ENCODE assay signal across 1 cellular context in genomic region chr13:110705826-110706569, GRCh38.
TF ChIP-seq lines count a peak whose summit lies in the region.

A gene with protein sequence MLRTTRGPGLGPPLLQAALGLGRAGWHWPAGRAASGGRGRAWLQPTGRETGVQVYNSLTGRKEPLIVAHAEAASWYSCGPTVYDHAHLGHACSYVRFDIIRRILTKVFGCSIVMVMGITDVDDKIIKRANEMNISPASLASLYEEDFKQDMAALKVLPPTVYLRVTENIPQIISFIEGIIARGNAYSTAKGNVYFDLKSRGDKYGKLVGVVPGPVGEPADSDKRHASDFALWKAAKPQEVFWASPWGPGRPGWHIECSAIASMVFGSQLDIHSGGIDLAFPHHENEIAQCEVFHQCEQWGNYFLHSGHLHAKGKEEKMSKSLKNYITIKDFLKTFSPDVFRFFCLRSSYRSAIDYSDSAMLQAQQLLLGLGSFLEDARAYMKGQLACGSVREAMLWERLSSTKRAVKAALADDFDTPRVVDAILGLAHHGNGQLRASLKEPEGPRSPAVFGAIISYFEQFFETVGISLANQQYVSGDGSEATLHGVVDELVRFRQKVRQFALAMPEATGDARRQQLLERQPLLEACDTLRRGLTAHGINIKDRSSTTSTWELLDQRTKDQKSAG (minus strand): TSS chr13:110706116. CDS start chr13:110706093, 23 bp downstream.

TF ChIP-seq in WTC11, 78 proteins besides CTCF, POLR2A, EP300 and RAD21 (continued from another document):
- TF ChIP-seq, protein P1, sequence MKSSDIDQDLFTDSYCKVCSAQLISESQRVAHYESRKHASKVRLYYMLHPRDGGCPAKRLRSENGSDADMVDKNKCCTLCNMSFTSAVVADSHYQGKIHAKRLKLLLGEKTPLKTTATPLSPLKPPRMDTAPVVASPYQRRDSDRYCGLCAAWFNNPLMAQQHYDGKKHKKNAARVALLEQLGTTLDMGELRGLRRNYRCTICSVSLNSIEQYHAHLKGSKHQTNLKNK (CRISPR knock-in tag; IDR thresholded peaks at IDR 0.05) = no peak
- TF ChIP-seq RORB (CRISPR knock-in tag; IDR thresholded peaks at IDR 0.05) (no peak), CREM (CRISPR knock-in tag; IDR thresholded peaks at IDR 0.05) (no peak), FOXP1 (CRISPR knock-in tag; IDR thresholded peaks at IDR 0.05; ENCODE audit: borderline replicate concordance) (peak; percentile 82), MLX (CRISPR knock-in tag; IDR thresholded peaks at IDR 0.05) (no peak), ATF1 (CRISPR knock-in tag; IDR thresholded peaks at IDR 0.05) (no peak), ZNF232 (CRISPR knock-in tag; IDR thresholded peaks at IDR 0.05) (no peak), JUN (CRISPR knock-in tag; IDR thresholded peaks at IDR 0.05) (no peak), HMGA2 (CRISPR knock-in tag; IDR thresholded peaks at IDR 0.05) (no peak), ZNF219 (CRISPR knock-in tag; IDR thresholded peaks at IDR 0.05; ENCODE audit: borderline replicate concordance) (peak; percentile 77; the same call in 1 of the 2 replicates), ZNF263 (CRISPR knock-in tag; IDR thresholded peaks at IDR 0.05; ENCODE audit: low read depth) (no peak), GRHL2 (CRISPR knock-in tag; IDR thresholded peaks at IDR 0.05; ENCODE audit: insufficient replicate concordance, severe bottlenecking) (no peak), SMAD3 (CRISPR knock-in tag; IDR thresholded peaks at IDR 0.05; ENCODE audit: borderline replicate concordance) (no peak), TCF7 (CRISPR knock-in tag; IDR thresholded peaks at IDR 0.05; ENCODE audit: low read depth) (0 out of 2 replicates have a peak, but pooled peaks have one; percentile 24), ATF3 (CRISPR knock-in tag; conservative IDR thresholded peaks at IDR 0.05) (no peak), ZNF396 (CRISPR knock-in tag; IDR thresholded peaks at IDR 0.05; ENCODE audit: borderline replicate concordance) (no peak), PREB (CRISPR knock-in tag; IDR thresholded peaks at IDR 0.05; ENCODE audit: borderline replicate concordance) (no peak), TEAD4 (CRISPR knock-in tag; IDR thresholded peaks at IDR 0.05) (no peak), ZNF423 (CRISPR knock-in tag; IDR thresholded peaks at IDR 0.05) (peak; percentile 38; the same call in 1 of the 2 replicates), JAZF1 (CRISPR knock-in tag; IDR thresholded peaks at IDR 0.05) (no peak), TEAD1 (CRISPR knock-in tag; IDR thresholded peaks at IDR 0.05) (no peak)
- TF ChIP-seq, protein P2, sequence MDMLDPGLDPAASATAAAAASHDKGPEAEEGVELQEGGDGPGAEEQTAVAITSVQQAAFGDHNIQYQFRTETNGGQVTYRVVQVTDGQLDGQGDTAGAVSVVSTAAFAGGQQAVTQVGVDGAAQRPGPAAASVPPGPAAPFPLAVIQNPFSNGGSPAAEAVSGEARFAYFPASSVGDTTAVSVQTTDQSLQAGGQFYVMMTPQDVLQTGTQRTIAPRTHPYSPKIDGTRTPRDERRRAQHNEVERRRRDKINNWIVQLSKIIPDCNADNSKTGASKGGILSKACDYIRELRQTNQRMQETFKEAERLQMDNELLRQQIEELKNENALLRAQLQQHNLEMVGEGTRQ (CRISPR knock-in tag; IDR thresholded peaks at IDR 0.05) = peak; percentile 26
- TF ChIP-seq, protein P3, sequence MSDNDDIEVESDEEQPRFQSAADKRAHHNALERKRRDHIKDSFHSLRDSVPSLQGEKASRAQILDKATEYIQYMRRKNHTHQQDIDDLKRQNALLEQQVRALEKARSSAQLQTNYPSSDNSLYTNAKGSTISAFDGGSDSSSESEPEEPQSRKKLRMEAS (CRISPR knock-in tag; IDR thresholded peaks at IDR 0.05) = peak; percentile 88
- TF ChIP-seq, protein P4, sequence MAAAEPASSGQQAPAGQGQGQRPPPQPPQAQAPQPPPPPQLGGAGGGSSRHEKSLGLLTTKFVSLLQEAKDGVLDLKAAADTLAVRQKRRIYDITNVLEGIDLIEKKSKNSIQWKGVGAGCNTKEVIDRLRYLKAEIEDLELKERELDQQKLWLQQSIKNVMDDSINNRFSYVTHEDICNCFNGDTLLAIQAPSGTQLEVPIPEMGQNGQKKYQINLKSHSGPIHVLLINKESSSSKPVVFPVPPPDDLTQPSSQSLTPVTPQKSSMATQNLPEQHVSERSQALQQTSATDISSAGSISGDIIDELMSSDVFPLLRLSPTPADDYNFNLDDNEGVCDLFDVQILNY (CRISPR knock-in tag; IDR thresholded peaks at IDR 0.05) = no peak
- TF ChIP-seq, protein P5, sequence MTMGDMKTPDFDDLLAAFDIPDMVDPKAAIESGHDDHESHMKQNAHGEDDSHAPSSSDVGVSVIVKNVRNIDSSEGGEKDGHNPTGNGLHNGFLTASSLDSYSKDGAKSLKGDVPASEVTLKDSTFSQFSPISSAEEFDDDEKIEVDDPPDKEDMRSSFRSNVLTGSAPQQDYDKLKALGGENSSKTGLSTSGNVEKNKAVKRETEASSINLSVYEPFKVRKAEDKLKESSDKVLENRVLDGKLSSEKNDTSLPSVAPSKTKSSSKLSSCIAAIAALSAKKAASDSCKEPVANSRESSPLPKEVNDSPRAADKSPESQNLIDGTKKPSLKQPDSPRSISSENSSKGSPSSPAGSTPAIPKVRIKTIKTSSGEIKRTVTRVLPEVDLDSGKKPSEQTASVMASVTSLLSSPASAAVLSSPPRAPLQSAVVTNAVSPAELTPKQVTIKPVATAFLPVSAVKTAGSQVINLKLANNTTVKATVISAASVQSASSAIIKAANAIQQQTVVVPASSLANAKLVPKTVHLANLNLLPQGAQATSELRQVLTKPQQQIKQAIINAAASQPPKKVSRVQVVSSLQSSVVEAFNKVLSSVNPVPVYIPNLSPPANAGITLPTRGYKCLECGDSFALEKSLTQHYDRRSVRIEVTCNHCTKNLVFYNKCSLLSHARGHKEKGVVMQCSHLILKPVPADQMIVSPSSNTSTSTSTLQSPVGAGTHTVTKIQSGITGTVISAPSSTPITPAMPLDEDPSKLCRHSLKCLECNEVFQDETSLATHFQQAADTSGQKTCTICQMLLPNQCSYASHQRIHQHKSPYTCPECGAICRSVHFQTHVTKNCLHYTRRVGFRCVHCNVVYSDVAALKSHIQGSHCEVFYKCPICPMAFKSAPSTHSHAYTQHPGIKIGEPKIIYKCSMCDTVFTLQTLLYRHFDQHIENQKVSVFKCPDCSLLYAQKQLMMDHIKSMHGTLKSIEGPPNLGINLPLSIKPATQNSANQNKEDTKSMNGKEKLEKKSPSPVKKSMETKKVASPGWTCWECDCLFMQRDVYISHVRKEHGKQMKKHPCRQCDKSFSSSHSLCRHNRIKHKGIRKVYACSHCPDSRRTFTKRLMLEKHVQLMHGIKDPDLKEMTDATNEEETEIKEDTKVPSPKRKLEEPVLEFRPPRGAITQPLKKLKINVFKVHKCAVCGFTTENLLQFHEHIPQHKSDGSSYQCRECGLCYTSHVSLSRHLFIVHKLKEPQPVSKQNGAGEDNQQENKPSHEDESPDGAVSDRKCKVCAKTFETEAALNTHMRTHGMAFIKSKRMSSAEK (CRISPR knock-in tag; IDR thresholded peaks at IDR 0.05; ENCODE audit: borderline replicate concordance) = no peak
- TF ChIP-seq, protein P6, sequence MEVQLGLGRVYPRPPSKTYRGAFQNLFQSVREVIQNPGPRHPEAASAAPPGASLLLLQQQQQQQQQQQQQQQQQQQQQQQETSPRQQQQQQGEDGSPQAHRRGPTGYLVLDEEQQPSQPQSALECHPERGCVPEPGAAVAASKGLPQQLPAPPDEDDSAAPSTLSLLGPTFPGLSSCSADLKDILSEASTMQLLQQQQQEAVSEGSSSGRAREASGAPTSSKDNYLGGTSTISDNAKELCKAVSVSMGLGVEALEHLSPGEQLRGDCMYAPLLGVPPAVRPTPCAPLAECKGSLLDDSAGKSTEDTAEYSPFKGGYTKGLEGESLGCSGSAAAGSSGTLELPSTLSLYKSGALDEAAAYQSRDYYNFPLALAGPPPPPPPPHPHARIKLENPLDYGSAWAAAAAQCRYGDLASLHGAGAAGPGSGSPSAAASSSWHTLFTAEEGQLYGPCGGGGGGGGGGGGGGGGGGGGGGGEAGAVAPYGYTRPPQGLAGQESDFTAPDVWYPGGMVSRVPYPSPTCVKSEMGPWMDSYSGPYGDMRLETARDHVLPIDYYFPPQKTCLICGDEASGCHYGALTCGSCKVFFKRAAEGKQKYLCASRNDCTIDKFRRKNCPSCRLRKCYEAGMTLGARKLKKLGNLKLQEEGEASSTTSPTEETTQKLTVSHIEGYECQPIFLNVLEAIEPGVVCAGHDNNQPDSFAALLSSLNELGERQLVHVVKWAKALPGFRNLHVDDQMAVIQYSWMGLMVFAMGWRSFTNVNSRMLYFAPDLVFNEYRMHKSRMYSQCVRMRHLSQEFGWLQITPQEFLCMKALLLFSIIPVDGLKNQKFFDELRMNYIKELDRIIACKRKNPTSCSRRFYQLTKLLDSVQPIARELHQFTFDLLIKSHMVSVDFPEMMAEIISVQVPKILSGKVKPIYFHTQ (CRISPR knock-in tag; IDR thresholded peaks at IDR 0.05) = no peak
